ENCODE assay signal across 21 cellular contexts in genomic region chr2:72037322-72037721, GRCh38.
DNase-seq lines count a peak whose midpoint lies in the region; ATAC-seq and TF ChIP-seq lines count a peak whose summit lies in the region.
"Had no signal": no experiment of that assay in that cellular context is flagged by ENCODE, and none has a peak within 500 bp of the region (broad histone marks: within the 10 kb centered on the region; RNA-seq: fewer than 3 reads in every experiment).

No MANE protein-coding gene starts in this region.

- no peak for TF ChIP-seq EP300 in esophagus muscularis mucosa (IDR thresholded peaks at IDR 0.05)

- H3K27me3 ChIP-seq in esophagus muscularis mucosa (no peaks in the 10 kb centered on the region), spleen (replicated peaks in 1 of 7) (no peaks in the 10 kb centered on the region)
- H3K27me3 ChIP-seq: brain microvascular endothelial cell, suprapubic skin had no signal

- H3K27ac ChIP-seq in RWPE1 (peak overlapping the region; percentile 73; the same call in 1 of the 2 replicates), esophagus muscularis mucosa (replicated peaks in 1 of 4) (no peak overlapping the region), spleen (no peak overlapping the region)
- H3K27ac ChIP-seq: brain microvascular endothelial cell, suprapubic skin, VCaP had no signal

- TF ChIP-seq CTCF in GM13976 (IDR thresholded peaks at IDR 0.05; ENCODE audit: borderline replicate concordance, control extremely low read depth, extremely low read depth, insufficient read depth, missing control alignments): no peak
- TF ChIP-seq CTCF in RWPE1 (conservative IDR thresholded peaks at IDR 0.05; ENCODE audit: low read depth): no peak
- no peak for TF ChIP-seq CTCF in esophagus muscularis mucosa (IDR thresholded peaks at IDR 0.05)
- no peak for TF ChIP-seq CTCF in spleen (IDR thresholded peaks at IDR 0.05 in 8 of 11, conservative IDR thresholded peaks at IDR 0.05 in 3 of 11)

- ATAC-seq in GM19455 (IDR thresholded peaks at IDR 0.05; ENCODE audit: unreplicated experiment): no peak
- no peak for ATAC-seq in GM18867 (IDR thresholded peaks at IDR 0.05; ENCODE audit: unreplicated experiment)
- ATAC-seq: activated T-cell treated with anti-CD3 and anti-CD28 coated beads, Interleukin-2, amount 50 U/mL, for 4 hours; right cardiac atrium; stimulated activated memory B cell treated with anti-CD40 and anti-IgM and Interleukin-4, amounts not matched to agents 10 μg/mL and 1 μg/mL and 100 μg/mL, for 72 hours had no signal

- DNase-seq in GM13976 (ENCODE audit: low spot score) (peak; percentile 8), RWPE1 (ENCODE audit: low spot score) (no peak), esophagus muscularis mucosa (ENCODE audit: extremely low spot score) (peak; percentile 80), spleen (peak; percentile 60), GOT3 (lab: John Stamatoyannopoulos, UW) (no peak)
- DNase-seq: activated CD4-positive, alpha-beta T cell treated with anti-CD3 and anti-CD28 coated beads, Interleukin-2, amount 50 U/mL, for 1 hour; activated T-cell treated with anti-CD3 and anti-CD28 coated beads, Interleukin-2, amount 50 U/mL, for 4 hours; brain microvascular endothelial cell; effector CD4-positive, alpha-beta T cell; erythroblast; head of caudate nucleus; Karpas-422; right cardiac atrium; SK-N-SH; stimulated activated CD4-positive, alpha-beta T cell treated with anti-CD3 and anti-CD28 coated beads, Interleukin-4, amount 100 ng/mL, for 24 hours; T-helper 2 cell had no signal

- no peaks in the 10 kb centered on the region for H3K4me1 ChIP-seq in esophagus muscularis mucosa
- no peaks in the 10 kb centered on the region for H3K4me1 ChIP-seq in spleen

- H3K36me3 ChIP-seq in esophagus muscularis mucosa (no peaks in the 10 kb centered on the region), spleen (no peaks in the 10 kb centered on the region)
- H3K36me3 ChIP-seq: brain microvascular endothelial cell, suprapubic skin had no signal

- CTCF ChIA-PET in RWPE1 (lab: Yijun Ruan, JAX): no interaction called here

- H3K4me3 ChIP-seq in esophagus muscularis mucosa (no peak overlapping the region), spleen (no peak overlapping the region)
- H3K4me3 ChIP-seq: suprapubic skin had no signal

- POLR2A ChIA-PET in RWPE1 (lab: Yijun Ruan, JAX; ENCODE audit: low non-redundant PET): no interaction called here

- WGBS in esophagus muscularis mucosa: no CpG with 5 or more reads among the region's 7 CpGs
- 86 to 95% (median 92%) methylated on average over 5 to 7 of the region's 7 CpGs for WGBS in spleen, 5 donors

- intact Hi-C loops in esophagus muscularis mucosa (cut with DNase I): no loop called here
- intact Hi-C loops in spleen (cut with DNase I; ENCODE audit: low total_unique reads): no loop called here

- in situ Hi-C loops in GM13976 (cut with MboI; ENCODE audit: low sequenced_read_pairs, unreplicated experiment): no loop called here

- TF ChIP-seq POLR2A in esophagus muscularis mucosa (IDR thresholded peaks at IDR 0.05; ENCODE audit: low read depth): no peak
- no peak for TF ChIP-seq POLR2A in spleen (IDR thresholded peaks at IDR 0.05)

- H3K9me3 ChIP-seq in esophagus muscularis mucosa (no peaks in the 10 kb centered on the region), spleen (no peaks in the 10 kb centered on the region)
- H3K9me3 ChIP-seq: SK-N-SH, suprapubic skin had no signal

Comparison
In these comparisons a context has a peak if more than half of its experiments do, and no peak if none do; other contexts are left out.
1. DNase-seq: peak in GM13976 (single experiment), esophagus muscularis mucosa (single experiment) and spleen (single experiment); none in RWPE1 (single experiment) and GOT3 (single experiment).